In genomic region chr7:86911703-86912102, GRCh38 we compare ENCODE assay signal across 1 cellular context.
TF ChIP-seq lines count a peak whose summit lies in the region.

No MANE protein-coding gene starts in this region.

TF ChIP-seq in GM12878, 131 proteins besides CTCF, POLR2A, EP300 and RAD21 (continued from another document):
- TF ChIP-seq SKIL (IDR thresholded peaks at IDR 0.05; ENCODE audit: low read depth, poor library complexity, severe bottlenecking): no peak
